Comparison of ENCODE assay signal across 10 cellular contexts in genomic region chr20:2799271-2799670, GRCh38. TPM values are rescaled to one million over a fixed set of nuclear protein-coding genes. Genes with fewer than 3 reads are reported as not detected.
DNase-seq lines count a peak whose midpoint lies in the region; ATAC-seq and TF ChIP-seq lines count a peak whose summit lies in the region.
"Had no signal": no experiment of that assay in that cellular context is flagged by ENCODE, and none has a peak within 500 bp of the region (broad histone marks: within the 10 kb centered on the region; RNA-seq: fewer than 3 reads in every experiment).

No MANE protein-coding gene starts in this region.

- ATAC-seq in psoas muscle, result no peak
- ATAC-seq: PC-3 had no signal

- H3K27ac ChIP-seq in psoas muscle, result no peak overlapping the region
- H3K27ac ChIP-seq: right atrium auricular region had no signal

- peaks cover 0 to 80% (median 33%) of the 10 kb centered on the region in 3 donors for H3K27me3 ChIP-seq in psoas muscle (ENCODE audit: insufficient read depth in 3 of 3, low read length in 2 of 3)

- TF ChIP-seq CTCF in fibroblast of villous mesenchyme (IDR thresholded peaks at IDR 0.05; ENCODE audit: insufficient read depth, low read depth, low read length) (no peak), psoas muscle (IDR thresholded peaks at IDR 0.05) (no peak)

- H3K36me3 ChIP-seq in psoas muscle (ENCODE audit: insufficient read depth in 1 of 2, low read depth in 1 of 2), result no peaks in the 10 kb centered on the region
- H3K36me3 ChIP-seq: right atrium auricular region had no signal

- H3K4me1 ChIP-seq in psoas muscle, result no peaks in the 10 kb centered on the region

- H3K9me3 ChIP-seq in psoas muscle, result no peaks in the 10 kb centered on the region
- H3K9me3 ChIP-seq: right atrium auricular region had no signal

- H3K4me3 ChIP-seq in GM08714 (ENCODE audit: low read length), result peak overlapping the region; percentile 85; the same call in 1 of the 2 replicates
- H3K4me3 ChIP-seq in fibroblast of villous mesenchyme (ENCODE audit: low read depth, low read length), result peak overlapping the region; percentile 58
- H3K4me3 ChIP-seq in psoas muscle, result peak overlapping the region; percentile 28

- intact Hi-C loops in psoas muscle (cut with DNase I), result no loop called here

- DNase-seq in NAMALWA (ENCODE audit: low spot score) (peak; percentile 8), fibroblast of villous mesenchyme (ENCODE audit: low read depth) (no peak), psoas muscle (no peak), cerebellar cortex (ENCODE audit: low spot score) (no peak), NCI-H774 (lab: John Stamatoyannopoulos, UW) (no peak), DMS114 treated with DMSO at 0.1 percent for 48 hours (lab: John Stamatoyannopoulos, UW; ENCODE audit: unreplicated experiment) (no peak)
- DNase-seq: cortex of kidney, PC-3 had no signal

- WGBS in psoas muscle, 3 donors, result 22 to 37% (median 26%) methylated on average over 9 of the region's 9 CpGs

RNA-seq across cellular contexts. Expression of gene CPXM1, which starts 1.2 kb away (rescaled TPM):
- total RNA-seq in fibroblast of villous mesenchyme (7.4 and 10.8 TPM in 2 replicates), psoas muscle (1 to 10 TPM in 1 of 4 donors, under 1 TPM in 3; 0.27 to 1.3 (median 0.53) TPM)
- polyA plus RNA-seq in psoas muscle, result 1 to 10 TPM in 1 of 3 donors, under 1 TPM in 2; 0.30 to 1.1 (median 0.34) TPM
- total RNA-seq: PC-3 had no signal

RNA-seq across cellular contexts. Expression of gene C20orf141, which starts 15.5 kb away (rescaled TPM):
- total RNA-seq in fibroblast of villous mesenchyme (0.32 TPM in 1 of 2 replicates, not detected in the other), psoas muscle (not detected)
- polyA plus RNA-seq in psoas muscle, result not detected
- total RNA-seq: PC-3, right atrium auricular region had no signal

RNA-seq across cellular contexts. Expression of gene TMEM239, which starts 16.9 kb away (rescaled TPM):
- total RNA-seq in fibroblast of villous mesenchyme (0.43 TPM in 1 of 2 replicates, not detected in the other), psoas muscle (not detected)
- polyA plus RNA-seq in psoas muscle, result not detected
- total RNA-seq: right atrium auricular region had no signal

RNA-seq across cellular contexts. Expression of gene PCED1A, which starts 41.2 kb away (rescaled TPM):
- 32.5 and 32.8 TPM in 2 replicates for total RNA-seq in fibroblast of villous mesenchyme
- 10 to 100 TPM in 1 of 4 donors, 1 to 10 TPM in 3; 4.8 to 11.5 (median 8.0) TPM for total RNA-seq in psoas muscle
- 1 to 10 TPM; 4.2 to 6.5 (median 5.7) TPM for polyA plus RNA-seq in psoas muscle

RNA-seq across cellular contexts. Expression of gene VPS16, which starts 41.3 kb away (rescaled TPM):
- total RNA-seq in fibroblast of villous mesenchyme (48.6 and 51.0 TPM in 2 replicates), psoas muscle (10 to 100 TPM; 19.2 to 25.5 (median 23.7) TPM)
- polyA plus RNA-seq in psoas muscle, result 10 to 100 TPM; 17.1 to 20.2 (median 18.1) TPM

Comparison
In these comparisons a context has a peak if more than half of its experiments do, and no peak if none do; other contexts are left out.
1. H3K4me3 ChIP-seq: peak in every context shown above with its lines; median percentile 85 in GM08714; 58 in fibroblast of villous mesenchyme; 28 in psoas muscle.